16 cellular contexts compared by ENCODE assay signal in the genomic region with DNA sequence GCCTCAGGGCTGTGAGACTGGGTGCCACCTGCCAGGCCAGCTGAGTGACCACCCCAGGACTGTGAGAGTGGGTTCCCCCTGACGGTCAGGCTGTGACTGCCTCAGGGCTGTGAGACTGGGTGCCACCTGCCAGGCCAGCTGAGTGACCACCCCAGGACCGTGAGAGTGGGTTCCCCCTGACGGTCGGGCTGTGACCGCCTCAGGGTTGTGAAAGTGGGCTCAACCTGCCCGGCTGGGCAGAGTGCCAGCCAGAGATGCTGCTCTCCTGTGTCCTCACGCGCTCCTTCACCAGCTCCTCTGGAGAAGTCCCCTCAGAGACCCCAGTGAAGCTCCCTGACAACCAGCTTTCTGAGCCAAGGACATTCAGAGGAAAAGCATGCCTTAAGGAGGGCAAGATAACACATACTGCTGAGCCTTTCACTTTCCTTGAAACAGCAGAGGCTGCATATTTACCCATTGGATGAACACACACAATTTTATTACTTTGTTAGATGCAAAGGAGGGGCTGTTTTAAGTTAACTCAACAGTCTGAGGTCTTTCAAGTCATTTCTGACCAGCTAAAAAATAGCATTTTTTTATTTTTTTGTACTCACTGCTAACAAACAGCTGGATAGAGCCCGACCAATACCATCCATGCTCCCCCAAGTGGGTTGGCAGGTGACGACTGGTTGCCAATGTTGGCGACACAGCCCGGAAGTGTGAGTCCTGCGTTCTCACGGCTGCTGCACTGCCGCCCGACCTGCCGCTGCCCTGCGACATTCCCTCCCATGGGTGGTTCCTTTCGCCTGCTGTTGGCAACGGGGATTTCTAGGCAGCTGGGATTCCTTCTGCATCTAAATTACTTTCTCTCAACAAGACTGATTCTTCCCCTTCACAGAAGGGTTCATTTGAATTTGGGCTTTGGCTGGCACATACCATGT.
DNase-seq lines count a peak whose midpoint lies in the region; ATAC-seq and TF ChIP-seq lines count a peak whose summit lies in the region.
"Had no signal": no experiment of that assay in that cellular context is flagged by ENCODE, and none has a peak within 500 bp of the region (broad histone marks: within the 10 kb centered on the region; RNA-seq: fewer than 3 reads in every experiment).

No MANE protein-coding gene starts in this region.

- no peak for TF ChIP-seq POLR2A in sigmoid colon (IDR thresholded peaks at IDR 0.05)

- CTCF ChIA-PET in activated naive CD4-positive, alpha-beta T cell treated with anti-CD3 and anti-CD28 coated beads for 36 hours (lab: Charles Lee): no interaction called here

- no peak overlapping the region for H3K4me3 Mint-ChIP-seq in stimulated activated naive B cell treated with anti-CD40 and anti-IgM and Interleukin-4, amounts not matched to agents 10 μg/mL and 1 μg/mL and 100 μg/mL, for 72 hours
- no peak overlapping the region for H3K4me3 Mint-ChIP-seq in activated naive CD4-positive, alpha-beta T cell treated with anti-CD3 and anti-CD28 coated beads for 36 hours

- H3K9me3 ChIP-seq in colonic mucosa (no peaks in the 10 kb centered on the region), sigmoid colon (no peaks in the 10 kb centered on the region)
- H3K9me3 ChIP-seq: heart right ventricle had no signal

- H3K27me3 ChIP-seq in colonic mucosa (no peaks in the 10 kb centered on the region), sigmoid colon (no peaks in the 10 kb centered on the region)
- H3K27me3 ChIP-seq: heart right ventricle had no signal

- peaks cover 0 to under 1% of the 10 kb centered on the region in 2 donors for H3K4me1 Mint-ChIP-seq in stimulated activated naive B cell treated with anti-CD40 and anti-IgM and Interleukin-4, amounts not matched to agents 10 μg/mL and 1 μg/mL and 100 μg/mL, for 72 hours
- H3K4me1 Mint-ChIP-seq in activated naive CD4-positive, alpha-beta T cell treated with anti-CD3 and anti-CD28 coated beads for 36 hours (ENCODE audit: low read depth): no peaks in the 10 kb centered on the region

- H3K27ac ChIP-seq in colonic mucosa (no peak overlapping the region), sigmoid colon (peak overlapping the region; percentile 83 to 91 (median 87))

- H3K27ac Mint-ChIP-seq in stimulated activated naive B cell treated with anti-CD40 and anti-IgM and Interleukin-4, amounts not matched to agents 10 μg/mL and 1 μg/mL and 100 μg/mL, for 72 hours: no peak overlapping the region
- H3K27ac Mint-ChIP-seq in activated naive CD4-positive, alpha-beta T cell treated with anti-CD3 and anti-CD28 coated beads for 36 hours: no peak overlapping the region
- H3K27ac Mint-ChIP-seq: activated naive CD4-positive, alpha-beta T cell treated with anti-CD3 and anti-CD28 coated beads, Interleukin-2, amount 50 U/mL, for 72 hours had no signal

- 57 to 89% methylated on average over 20 of the region's 20 CpGs for WGBS in sigmoid colon, 2 donors

- TF ChIP-seq CTCF in colonic mucosa (IDR thresholded peaks at IDR 0.05): no peak
- TF ChIP-seq CTCF in sigmoid colon (IDR thresholded peaks at IDR 0.05): no peak

- peak; percentile 1 for ATAC-seq in left ventricle myocardium superior
- ATAC-seq in stimulated activated naive B cell treated with anti-CD40 and anti-IgM and Interleukin-4, amounts not matched to agents 10 μg/mL and 1 μg/mL and 100 μg/mL, for 72 hours (replicated peaks): no peak
- no peak for ATAC-seq in GM21360 (IDR thresholded peaks at IDR 0.05; ENCODE audit: unreplicated experiment)
- ATAC-seq: activated naive CD4-positive, alpha-beta T cell treated with anti-CD3 and anti-CD28 coated beads, Interleukin-2, amount 50 U/mL, for 72 hours had no signal

- no peak overlapping the region for H3K9ac ChIP-seq in colonic mucosa (ENCODE audit: low read depth in 2 of 2, low read length in 2 of 2)

- DNase-seq in GM03348 (ENCODE audit: low spot score): peak; percentile 59
- DNase-seq in colonic mucosa: peak; percentile 36
- DNase-seq in left ventricle myocardium superior: no peak
- DNase-seq in sigmoid colon: peak; percentile 85
- DNase-seq in stimulated activated naive B cell treated with anti-CD40 and anti-IgM and Interleukin-4, amounts not matched to agents 10 μg/mL and 1 μg/mL and 100 μg/mL, for 72 hours: no peak
- DNase-seq in activated CD4-positive, CD25-positive, alpha-beta regulatory T cell treated with anti-CD3 and anti-CD28 coated beads, Interleukin-2, amount 50 U/mL, for 72 hours: no peak
- DNase-seq in activated naive CD4-positive, alpha-beta T cell treated with anti-CD3 and anti-CD28 coated beads for 36 hours: no peak
- DNase-seq: AML-193; GOT3; Kasumi-1; mesendoderm; NCI-H2029 treated with DMSO at 0.1 percent for 48 hours; stimulated activated CD4-positive, alpha-beta T cell treated with anti-CD3 and anti-CD28 coated beads, Interleukin-2, amount 100 ng/mL, for 48 hours had no signal

- no peaks in the 10 kb centered on the region for H3K4me1 ChIP-seq in colonic mucosa
- peaks cover 0 to 64% (median 60%) of the 10 kb centered on the region in 4 donors for H3K4me1 ChIP-seq in sigmoid colon

- H3K9me3 Mint-ChIP-seq in stimulated activated naive B cell treated with anti-CD40 and anti-IgM and Interleukin-4, amounts not matched to agents 10 μg/mL and 1 μg/mL and 100 μg/mL, for 72 hours: no peaks in the 10 kb centered on the region
- H3K9me3 Mint-ChIP-seq in activated naive CD4-positive, alpha-beta T cell treated with anti-CD3 and anti-CD28 coated beads for 36 hours: no peaks in the 10 kb centered on the region
- H3K9me3 Mint-ChIP-seq: activated naive CD4-positive, alpha-beta T cell treated with anti-CD3 and anti-CD28 coated beads, Interleukin-2, amount 50 U/mL, for 72 hours had no signal

- no peak for TF ChIP-seq EP300 in sigmoid colon (IDR thresholded peaks at IDR 0.05)

- H3K36me3 ChIP-seq in colonic mucosa (no peaks in the 10 kb centered on the region), sigmoid colon (no peaks in the 10 kb centered on the region)

- H3K36me3 Mint-ChIP-seq in stimulated activated naive B cell treated with anti-CD40 and anti-IgM and Interleukin-4, amounts not matched to agents 10 μg/mL and 1 μg/mL and 100 μg/mL, for 72 hours: peaks cover 45 to 46% of the 10 kb centered on the region in 2 donors
- peaks cover 5% of the 10 kb centered on the region for H3K36me3 Mint-ChIP-seq in activated naive CD4-positive, alpha-beta T cell treated with anti-CD3 and anti-CD28 coated beads for 36 hours (ENCODE audit: low read depth)
- H3K36me3 Mint-ChIP-seq: activated naive CD4-positive, alpha-beta T cell treated with anti-CD3 and anti-CD28 coated beads, Interleukin-2, amount 50 U/mL, for 72 hours had no signal

- no peaks in the 10 kb centered on the region for H3K27me3 Mint-ChIP-seq in stimulated activated naive B cell treated with anti-CD40 and anti-IgM and Interleukin-4, amounts not matched to agents 10 μg/mL and 1 μg/mL and 100 μg/mL, for 72 hours
- no peaks in the 10 kb centered on the region for H3K27me3 Mint-ChIP-seq in activated naive CD4-positive, alpha-beta T cell treated with anti-CD3 and anti-CD28 coated beads for 36 hours (ENCODE audit: low read depth)

- H3K4me3 ChIP-seq in colonic mucosa (no peak overlapping the region), sigmoid colon (peak overlapping the region in 1 of 4 donors; percentile 23)

- intact Hi-C loops in colonic mucosa (cut with DNase I): no loop called here
- intact Hi-C loops in left ventricle myocardium superior (cut with micrococcal nuclease): no loop called here
- intact Hi-C loops in sigmoid colon (cut with DNase I): loop anchor here (5.0 to 10.0 kb wide), 2 partner anchors 38 to 610 kb away; no protein-coding TSS in a partner anchor
- intact Hi-C loops in activated naive CD4-positive, alpha-beta T cell treated with anti-CD3 and anti-CD28 coated beads for 36 hours (cut with micrococcal nuclease): no loop called here

Comparison
In these comparisons a context has a peak if more than half of its experiments do, and no peak if none do; other contexts are left out.
1. DNase-seq: peak in GM03348 (single experiment), colonic mucosa (single experiment) and sigmoid colon (single experiment); none in left ventricle myocardium superior (single experiment), stimulated activated naive B cell treated with anti-CD40 and anti-IgM and Interleukin-4, amounts not matched to agents 10 μg/mL and 1 μg/mL and 100 μg/mL, for 72 hours (single experiment), activated CD4-positive, CD25-positive, alpha-beta regulatory T cell treated with anti-CD3 and anti-CD28 coated beads, Interleukin-2, amount 50 U/mL, for 72 hours (single experiment) and activated naive CD4-positive, alpha-beta T cell treated with anti-CD3 and anti-CD28 coated beads for 36 hours (single experiment).